In genomic region chr14:98964171-98964570, GRCh38 we compare ENCODE assay signal across 10 cellular contexts.
"Had no signal": no experiment of that assay in that cellular context is flagged by ENCODE, and none has a peak within 500 bp of the region (broad histone marks: within the 10 kb centered on the region; RNA-seq: fewer than 3 reads in every experiment).

No MANE protein-coding gene starts in this region.

- H3K4me2 ChIP-seq: neural progenitor cell had no signal

- DNase-seq: kidney; left ventricle myocardium superior; pancreas; stimulated activated CD4-positive, alpha-beta T cell treated with anti-CD3 and anti-CD28 coated beads, Interleukin-2, amount 100 ng/mL, for 48 hours; T1000; testis had no signal

- H3K9me3 ChIP-seq: gastroesophageal sphincter, pancreas, testis had no signal

- H3K36me3 ChIP-seq: gastroesophageal sphincter, neural progenitor cell, pancreas had no signal

- H3K27ac ChIP-seq: coronary artery, gastroesophageal sphincter, neural progenitor cell, pancreas, testis had no signal

- H3K4me1 Mint-ChIP-seq: neural progenitor cell had no signal

- H3K36me3 Mint-ChIP-seq: neural progenitor cell had no signal

- H3K4me3 Mint-ChIP-seq: neural progenitor cell; stimulated activated naive CD8-positive, alpha-beta T cell treated with anti-CD3 and anti-CD28 coated beads, Interleukin-15, Interleukin-2, amounts not matched to agents 100 ng/mL and 50 ng/mL, for 24 hours had no signal

- ATAC-seq: gastroesophageal sphincter, left ventricle myocardium superior, pancreas had no signal

- H3K27me3 Mint-ChIP-seq: stimulated activated naive CD8-positive, alpha-beta T cell treated with anti-CD3 and anti-CD28 coated beads, Interleukin-15, Interleukin-2, amounts not matched to agents 100 ng/mL and 50 ng/mL, for 24 hours had no signal

- H3K27me3 ChIP-seq: neural progenitor cell, pancreas, testis had no signal

- H3K9me3 Mint-ChIP-seq: stimulated activated naive CD8-positive, alpha-beta T cell treated with anti-CD3 and anti-CD28 coated beads, Interleukin-15, Interleukin-2, amounts not matched to agents 100 ng/mL and 50 ng/mL, for 24 hours had no signal

- H3K9ac ChIP-seq: neural progenitor cell had no signal

- H2AFZ ChIP-seq: neural progenitor cell had no signal

- H3K4me1 ChIP-seq: gastroesophageal sphincter, neural progenitor cell, pancreas, testis had no signal

- H3K4me3 ChIP-seq: coronary artery, gastroesophageal sphincter, neural progenitor cell, pancreas, testis had no signal

- FAIRE-seq: kidney, pancreas had no signal

- H3K27ac Mint-ChIP-seq: stimulated activated naive CD8-positive, alpha-beta T cell treated with anti-CD3 and anti-CD28 coated beads, Interleukin-15, Interleukin-2, amounts not matched to agents 100 ng/mL and 50 ng/mL, for 24 hours had no signal
